ENCODE assay signal across 24 cellular contexts in the genomic region with DNA sequence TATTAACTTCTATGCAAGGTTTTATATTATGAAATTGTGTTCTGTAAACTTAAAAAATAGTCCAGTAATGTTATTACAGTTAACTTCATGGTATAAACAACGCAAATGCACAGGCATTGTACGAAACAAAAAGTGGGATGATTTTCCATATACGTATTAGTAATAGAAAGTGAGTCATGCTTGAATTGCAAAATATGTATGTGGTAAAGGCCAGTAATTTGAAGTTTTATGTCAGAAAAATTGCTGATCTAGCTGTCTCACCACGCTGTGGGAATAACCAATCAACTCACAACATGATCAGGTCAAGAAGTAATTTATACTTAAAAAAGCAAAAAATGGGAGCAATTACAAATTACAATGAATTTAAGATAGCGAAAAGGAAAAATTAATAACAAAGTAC. TPM values are rescaled to one million over a fixed set of nuclear protein-coding genes. Genes with fewer than 3 reads are reported as not detected.
DNase-seq lines count a peak whose midpoint lies in the region; ATAC-seq, FAIRE-seq and TF ChIP-seq lines count a peak whose summit lies in the region.
"Had no signal": no experiment of that assay in that cellular context is flagged by ENCODE, and none has a peak within 500 bp of the region (broad histone marks: within the 10 kb centered on the region; RNA-seq: fewer than 3 reads in every experiment).

No MANE protein-coding gene starts in this region.

- H4K20me1 ChIP-seq in fibroblast of lung (ENCODE audit: control insufficient read depth, extremely low read depth, insufficient read depth, low read length) (no peaks in the 10 kb centered on the region), osteoblast (ENCODE audit: insufficient read depth, low read length) (no peaks in the 10 kb centered on the region)

- H3K36me3 Mint-ChIP-seq in activated naive CD4-positive, alpha-beta T cell treated with anti-CD3 and anti-CD28 coated beads, Interleukin-2, amount 50 U/mL, for 72 hours = peaks cover 0 to 8% of the 10 kb centered on the region in 2 donors
- H3K36me3 Mint-ChIP-seq: activated naive CD4-positive, alpha-beta T cell treated with anti-CD3 and anti-CD28 coated beads, Interleukin-2, amount 50 U/mL, for 24 hours; CD8-positive, alpha-beta memory T cell; stimulated activated effector memory CD8-positive, alpha-beta T cell treated with anti-CD3 and anti-CD28 coated beads, Interleukin-12 subunit alpha, Interleukin-12 subunit beta, amount 100 ng/mL, for 72 hours had no signal

- H3K79me2 ChIP-seq in fibroblast of lung (ENCODE audit: control insufficient read depth, insufficient read depth, low read length) (no peaks in the 10 kb centered on the region), osteoblast (ENCODE audit: insufficient read depth, low read length) (no peaks in the 10 kb centered on the region)

- no peak overlapping the region for H3K4me3 ChIP-seq in RWPE2 (ENCODE audit: severe bottlenecking)
- H3K4me3 ChIP-seq in fibroblast of lung (replicated peaks in 1 of 4; ENCODE audit: control extremely low read depth in 1 of 4, insufficient read depth in 1 of 4, low read depth in 3 of 4, low read length in 4 of 4) = peak overlapping the region in 1 of 4 experiments; percentile 6
- no peak overlapping the region for H3K4me3 ChIP-seq in osteoblast (ENCODE audit: insufficient read depth, low read length)
- H3K4me3 ChIP-seq: ascending aorta, lung, PC-9, thoracic aorta had no signal

- H3K4me1 ChIP-seq in RWPE2 (ENCODE audit: insufficient read depth, poor library complexity, severe bottlenecking) (peaks cover 26% of the 10 kb centered on the region), fibroblast of lung (ENCODE audit: control insufficient read depth, extremely low read depth, insufficient read depth, low read length) (no peaks in the 10 kb centered on the region), osteoblast (ENCODE audit: insufficient read depth, low read length) (peaks cover 13% of the 10 kb centered on the region)
- H3K4me1 ChIP-seq: ascending aorta had no signal

- no peak for TF ChIP-seq CTCF in RWPE2 (IDR thresholded peaks at IDR 0.05; ENCODE audit: poor library complexity, severe bottlenecking)
- no peak for TF ChIP-seq CTCF in fibroblast of lung (conservative IDR thresholded peaks at IDR 0.05 in 1 of 2, IDR thresholded peaks at IDR 0.05 in 1 of 2; ENCODE audit: low read depth in 1 of 2, low read length in 2 of 2)
- no peak for TF ChIP-seq CTCF in osteoblast (IDR thresholded peaks at IDR 0.05; ENCODE audit: extremely low read depth, low read depth, low read length)
- TF ChIP-seq CTCF in GM20000 (IDR thresholded peaks at IDR 0.05; ENCODE audit: extremely low read depth, missing control alignments) = no peak

- H3K9ac ChIP-seq in fibroblast of lung (ENCODE audit: insufficient read depth, low read length) = no peak overlapping the region

- DNase-seq in HCEC 1CT (peak; percentile 87), RWPE2 (ENCODE audit: low spot score) (no peak), fibroblast of lung (ENCODE audit: low read depth in 2 of 2) (peak; percentile 42 to 97), osteoblast (ENCODE audit: insufficient read length, low spot score, missing footprints) (peak; percentile 30), HuH-7.5 (ENCODE audit: low spot score) (no peak), GM20000 (ENCODE audit: low spot score) (no peak), HTR-8/SVneo (ENCODE audit: insufficient read length, low spot score) (no peak)
- no peak for DNase-seq in activated naive CD4-positive, alpha-beta T cell treated with anti-CD3 and anti-CD28 coated beads, Interleukin-2, amount 50 U/mL, for 72 hours (ENCODE audit: low spot score in 2 of 2)
- DNase-seq: activated CD4-positive, alpha-beta T cell treated with anti-CD3 and anti-CD28 coated beads for 4 hours; CD8-positive, alpha-beta memory T cell; effector memory CD8-positive, alpha-beta T cell; GF-D8; NCI-H1105 treated with DMSO at 0.1 percent for 48 hours; NCI-H2029 treated with DMSO at 0.1 percent for 48 hours; NCI-H446; PC-9; stimulated activated CD4-positive, alpha-beta T cell treated with anti-CD3 and anti-CD28 coated beads, Interleukin-2, amount 100 ng/mL, for 24 hours; T-helper 1 cell had no signal

- FAIRE-seq in HTR-8/SVneo (lab: Jason Lieb, UNC) = no peak

- no peaks in the 10 kb centered on the region for H3K9me3 Mint-ChIP-seq in activated naive CD4-positive, alpha-beta T cell treated with anti-CD3 and anti-CD28 coated beads, Interleukin-2, amount 50 U/mL, for 72 hours
- H3K9me3 Mint-ChIP-seq: activated naive CD4-positive, alpha-beta T cell treated with anti-CD3 and anti-CD28 coated beads, Interleukin-2, amount 50 U/mL, for 24 hours; activated T-helper 1 cell treated with anti-CD3 and anti-CD28 coated beads, Interleukin-12 subunit alpha, Interleukin-12 subunit beta, Interleukin-2, Interleukin-4 antibody, amounts not matched to agents 30 ng/mL and 10 ng/mL and 1 ng/mL, durations not matched to agents 14 hours and 24 hours and 36 hours had no signal

- no peak overlapping the region for H3K27ac Mint-ChIP-seq in activated naive CD4-positive, alpha-beta T cell treated with anti-CD3 and anti-CD28 coated beads, Interleukin-2, amount 50 U/mL, for 72 hours
- H3K27ac Mint-ChIP-seq: activated naive CD4-positive, alpha-beta T cell treated with anti-CD3 and anti-CD28 coated beads, Interleukin-2, amount 50 U/mL, for 24 hours; activated T-helper 1 cell treated with anti-CD3 and anti-CD28 coated beads, Interleukin-12 subunit alpha, Interleukin-12 subunit beta, Interleukin-2, Interleukin-4 antibody, amounts not matched to agents 30 ng/mL and 10 ng/mL and 1 ng/mL, durations not matched to agents 14 hours and 24 hours and 36 hours; CD8-positive, alpha-beta memory T cell; effector memory CD8-positive, alpha-beta T cell; stimulated activated effector memory CD8-positive, alpha-beta T cell treated with anti-CD3 and anti-CD28 coated beads, Interleukin-12 subunit alpha, Interleukin-12 subunit beta, amount 100 ng/mL, for 72 hours had no signal

- H3K36me3 ChIP-seq in RWPE2 (ENCODE audit: low read depth) (no peaks in the 10 kb centered on the region), fibroblast of lung (ENCODE audit: control insufficient read depth, insufficient read depth, low read length) (no peaks in the 10 kb centered on the region), osteoblast (ENCODE audit: insufficient read depth, low read length) (no peaks in the 10 kb centered on the region)
- H3K36me3 ChIP-seq: ascending aorta, thoracic aorta had no signal

- ATAC-seq in RWPE2 (ENCODE audit: low read depth) = peak; percentile 77
- ATAC-seq in activated naive CD4-positive, alpha-beta T cell treated with anti-CD3 and anti-CD28 coated beads, Interleukin-2, amount 50 U/mL, for 72 hours = no peak
- ATAC-seq: effector memory CD8-positive, alpha-beta T cell; stimulated activated effector memory CD8-positive, alpha-beta T cell treated with anti-CD3 and anti-CD28 coated beads, Interleukin-12 subunit alpha, Interleukin-12 subunit beta, amount 100 ng/mL, for 72 hours had no signal

- no peak overlapping the region for H3K4me2 ChIP-seq in fibroblast of lung (ENCODE audit: extremely low read depth, insufficient read depth, low read length)
- H3K4me2 ChIP-seq in osteoblast (ENCODE audit: insufficient read depth, low read length) = peak overlapping the region; percentile 22
- H3K4me2 ChIP-seq: PC-9 had no signal

- H3K27ac ChIP-seq in RWPE2 (ENCODE audit: poor library complexity, severe bottlenecking) (peak overlapping the region; percentile 71), fibroblast of lung (ENCODE audit: insufficient read depth, low read length) (no peak overlapping the region), osteoblast (ENCODE audit: low read depth, low read length) (peak overlapping the region; percentile 55)
- H3K27ac ChIP-seq: ascending aorta, PC-9, thoracic aorta had no signal

- H3K27me3 ChIP-seq in RWPE2 (ENCODE audit: insufficient read depth, poor library complexity, severe bottlenecking) = no peaks in the 10 kb centered on the region
- H3K27me3 ChIP-seq in fibroblast of lung (ENCODE audit: control insufficient read depth, insufficient read depth, low read length) = no peaks in the 10 kb centered on the region
- H3K27me3 ChIP-seq in osteoblast (ENCODE audit: insufficient read depth, low read length) = no peaks in the 10 kb centered on the region
- H3K27me3 ChIP-seq: ascending aorta had no signal

- no peaks in the 10 kb centered on the region for H3K9me3 ChIP-seq in RWPE2 (ENCODE audit: severe bottlenecking)
- no peaks in the 10 kb centered on the region for H3K9me3 ChIP-seq in fibroblast of lung (ENCODE audit: control insufficient read depth, insufficient read depth, low read depth, low read length)
- no peaks in the 10 kb centered on the region for H3K9me3 ChIP-seq in osteoblast (ENCODE audit: low read depth, low read length)
- H3K9me3 ChIP-seq: ascending aorta, thoracic aorta had no signal

- no peak overlapping the region for H2AFZ ChIP-seq in fibroblast of lung (ENCODE audit: low read length)
- no peak overlapping the region for H2AFZ ChIP-seq in osteoblast (ENCODE audit: low read length)
- H2AFZ ChIP-seq: PC-9 had no signal

RNA-seq across cellular contexts. Expression of a gene that starts 37.0 kb away (rescaled TPM):
- total RNA-seq in fibroblast of lung (6.2 and 6.4 TPM in 2 replicates), osteoblast (10.9 and 11.9 TPM in 2 replicates)
- 6.5 and 7.3 TPM in 2 replicates for polyA plus RNA-seq in fibroblast of lung
- polyA plus RNA-seq in fibroblast of lung (2012) = 7.7 and 10.4 TPM in 2 replicates
- 26.2 and 50.4 TPM in 2 replicates for polyA minus RNA-seq in fibroblast of lung (ENCODE audit: low replicate concordance)
- under 1 TPM; 0.14 to 0.64 TPM for total RNA-seq in activated naive CD4-positive, alpha-beta T cell treated with anti-CD3 and anti-CD28 coated beads, Interleukin-2, amount 50 U/mL, for 72 hours
- total RNA-seq: activated T-helper 1 cell treated with anti-CD3 and anti-CD28 coated beads, Interleukin-12 subunit alpha, Interleukin-12 subunit beta, Interleukin-2, Interleukin-4 antibody, amounts not matched to agents 30 ng/mL and 10 ng/mL and 1 ng/mL, durations not matched to agents 14 hours and 24 hours and 36 hours; PC-9 had no signal

Comparison
In these comparisons a context has a peak if more than half of its experiments do, and no peak if none do; other contexts are left out.
1. DNase-seq: peak in HCEC 1CT (single experiment), fibroblast of lung (2 of 2) and osteoblast (single experiment); none in RWPE2 (single experiment), HuH-7.5 (single experiment), activated naive CD4-positive, alpha-beta T cell treated with anti-CD3 and anti-CD28 coated beads, Interleukin-2, amount 50 U/mL, for 72 hours (0 of 2), GM20000 (single experiment) and HTR-8/SVneo (single experiment).